In the genomic region with DNA sequence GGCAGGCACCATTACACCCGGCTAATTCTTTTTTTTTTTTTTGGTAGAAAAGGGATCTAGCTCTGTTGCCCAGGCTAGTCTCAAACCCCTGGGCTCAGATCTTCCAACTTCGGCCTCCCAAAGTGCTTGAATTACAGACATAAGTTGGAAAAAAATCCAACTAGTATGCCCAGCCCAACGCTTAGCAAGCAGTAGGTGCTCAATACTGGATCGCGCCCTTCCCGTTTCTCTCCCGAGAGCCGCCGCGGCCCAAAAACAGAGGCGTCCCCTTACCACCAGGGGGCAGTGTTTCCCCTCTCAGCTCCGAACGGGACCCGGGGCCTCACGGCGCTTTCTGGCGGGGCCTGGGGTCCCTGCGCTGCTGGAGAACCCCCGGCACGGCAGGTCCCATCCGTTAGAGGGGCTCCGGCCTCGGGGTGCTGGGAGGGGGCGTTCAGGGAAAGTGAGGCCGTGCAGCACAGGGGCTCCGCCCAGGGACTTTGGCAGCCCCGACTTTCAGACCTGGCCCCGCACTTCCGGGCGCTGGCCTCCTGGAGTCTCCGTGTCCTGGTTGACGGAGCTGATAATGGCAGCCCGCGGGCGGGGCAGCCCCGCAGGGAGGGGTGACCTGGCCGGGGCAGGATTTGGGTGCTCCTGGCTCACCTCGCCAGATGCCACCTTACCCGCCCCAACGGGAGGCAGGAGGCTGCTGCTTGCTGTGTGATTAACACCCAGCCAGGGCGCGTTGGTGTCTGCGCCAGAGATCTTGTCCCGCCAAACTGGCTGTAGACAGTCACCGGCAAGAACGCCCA, we compare ENCODE assay signal across 1 cellular context.
TF ChIP-seq lines count a peak whose summit lies in the region.

No MANE protein-coding gene starts in this region.

TF ChIP-seq in K562, 482 proteins besides CTCF, POLR2A, EP300 and RAD21 (continued from another document and continues in another):
- TF ChIP-seq KDM4B (IDR thresholded peaks at IDR 0.05; ENCODE audit: borderline replicate concordance in 2 of 2, low read depth in 1 of 2) (0 out of 4 replicates have a peak, but pooled peaks of 1 of the 2 experiments have one; percentile 25), RREB1 (CRISPR knock-in tag; IDR thresholded peaks at IDR 0.05) (0 out of 2 replicates have a peak, but pooled peaks have one; percentile 49), NCOA1 (IDR thresholded peaks at IDR 0.05; ENCODE audit: low read depth) (no peak; the same call in 1 of the 2 replicates), TRIM28 (IDR thresholded peaks at IDR 0.05) (peak; percentile 80), POLR2G (IDR thresholded peaks at IDR 0.05; ENCODE audit: low read depth, low read length) (peak; percentile 92), FOSL1 (tag; conservative IDR thresholded peaks at IDR 0.05) (peak; percentile 38; the same call in 1 of the 2 replicates), RCOR1 (IDR thresholded peaks at IDR 0.05; ENCODE audit: borderline replicate concordance in 1 of 2, low read depth in 2 of 2, low read length in 2 of 2) (no peak; a peak in 1 of 4 replicates), RERE (CRISPR knock-in tag; IDR thresholded peaks at IDR 0.05; ENCODE audit: borderline replicate concordance) (no peak), ADNP (tag; IDR thresholded peaks at IDR 0.05) (no peak), BHLHE40 (IDR thresholded peaks at IDR 0.05; ENCODE audit: low read length) (peak; percentile 55; the same call in 1 of the 2 replicates), ZNF778 (CRISPR knock-in tag; IDR thresholded peaks at IDR 0.05) (no peak), CC2D1A (IDR thresholded peaks at IDR 0.05) (peak; percentile 89; the same call in 1 of the 2 replicates), SIRT6 (IDR thresholded peaks at IDR 0.05; ENCODE audit: low read depth, low read length) (no peak), BCOR (IDR thresholded peaks at IDR 0.05) (peak; percentile 82), XRCC5 (IDR thresholded peaks at IDR 0.05; ENCODE audit: low read depth, low read length) (peak; percentile 86), ZBTB1 (CRISPR knock-in tag; IDR thresholded peaks at IDR 0.05; ENCODE audit: borderline replicate concordance, low read depth) (no peak), TSC22D4 (tag; IDR thresholded peaks at IDR 0.05) (no peak), ZNF217 (CRISPR knock-in tag; IDR thresholded peaks at IDR 0.05) (no peak), ZEB2 (IDR thresholded peaks at IDR 0.05) (peak; percentile 55; the same call in 1 of the 2 replicates), FOXJ3 (CRISPR knock-in tag; IDR thresholded peaks at IDR 0.05) (no peak), ZNF239 (CRISPR knock-in tag; IDR thresholded peaks at IDR 0.05) (peak; percentile 62), RFX5 (IDR thresholded peaks at IDR 0.05; ENCODE audit: low read depth, low read length) (no peak), ZNF699 (CRISPR knock-in tag; IDR thresholded peaks at IDR 0.05; ENCODE audit: insufficient replicate concordance) (no peak), NFATC3 (IDR thresholded peaks at IDR 0.05) (no peak), THRAP3 (IDR thresholded peaks at IDR 0.05; ENCODE audit: borderline replicate concordance) (no peak; the same call in 1 of the 2 replicates), HMG20B (CRISPR knock-in tag; IDR thresholded peaks at IDR 0.05) (no peak), ZBTB26 (CRISPR knock-in tag; IDR thresholded peaks at IDR 0.05) (peak; percentile 86; the same call in 1 of the 2 replicates), ZNF785 (CRISPR knock-in tag; IDR thresholded peaks at IDR 0.05) (no peak), KLF13 (tag; IDR thresholded peaks at IDR 0.05; ENCODE audit: borderline replicate concordance, low read depth) (no peak), ZNF764 (CRISPR knock-in tag; IDR thresholded peaks at IDR 0.05; ENCODE audit: low read depth) (peak; percentile 63; the same call in 1 of the 2 replicates), DPF2 (IDR thresholded peaks at IDR 0.05) (peak; percentile 85), ZNF79 (CRISPR knock-in tag; IDR thresholded peaks at IDR 0.05; ENCODE audit: low read depth) (peak; percentile 41; the same call in 1 of the 2 replicates), NR2C1 (IDR thresholded peaks at IDR 0.05) (no peak), NR2C1 (tag; IDR thresholded peaks at IDR 0.05) (no peak), IRF2 (CRISPR knock-in tag; IDR thresholded peaks at IDR 0.05) (no peak), ZNF57 (CRISPR knock-in tag; IDR thresholded peaks at IDR 0.05) (0 out of 2 replicates have a peak, but pooled peaks have one; percentile 37), LEF1 (IDR thresholded peaks at IDR 0.05) (peak; percentile 47; the same call in 1 of the 2 replicates), POLR3A (IDR thresholded peaks at IDR 0.05; ENCODE audit: borderline replicate concordance, extremely low read depth, insufficient read depth, insufficient read length) (no peak), RBFOX2 (IDR thresholded peaks at IDR 0.05; ENCODE audit: low read depth, low read length) (peak; percentile 86), ZNF3 (CRISPR knock-in tag; IDR thresholded peaks at IDR 0.05) (no peak), NCOA6 (IDR thresholded peaks at IDR 0.05) (no peak), ZNF75A (CRISPR knock-in tag; IDR thresholded peaks at IDR 0.05) (no peak; the same call in 1 of the 2 replicates), TBP (optimal IDR thresholded peaks at IDR 0.05; ENCODE audit: low read depth, low read length) (peak; percentile 67), RNF2 (IDR thresholded peaks at IDR 0.05) (no peak), ZNF23 (CRISPR knock-in tag; IDR thresholded peaks at IDR 0.05) (no peak), KLF16 (IDR thresholded peaks at IDR 0.05) (peak; percentile 60; the same call in 1 of the 2 replicates), CHCHD3 (CRISPR knock-in tag; IDR thresholded peaks at IDR 0.05) (no peak), SRSF3 (IDR thresholded peaks at IDR 0.05; ENCODE audit: insufficient read depth, low read length) (no peak), U2AF1 (optimal IDR thresholded peaks at IDR 0.05; ENCODE audit: low read depth, low read length) (peak; percentile 53), DMBX1 (CRISPR knock-in tag; IDR thresholded peaks at IDR 0.05; ENCODE audit: borderline replicate concordance) (0 out of 2 replicates have a peak, but pooled peaks have one; percentile 45), ZNF174 (CRISPR knock-in tag; IDR thresholded peaks at IDR 0.05) (no peak), ZNF561 (CRISPR knock-in tag; conservative IDR thresholded peaks at IDR 0.05) (no peak), IFI16 (CRISPR knock-in tag; IDR thresholded peaks at IDR 0.05) (no peak), WHSC1 (IDR thresholded peaks at IDR 0.05; ENCODE audit: low read length) (no peak), ZNF12 (CRISPR knock-in tag; IDR thresholded peaks at IDR 0.05) (no peak), GTF2E2 (tag; IDR thresholded peaks at IDR 0.05) (no peak), ZNF143 (CRISPR knock-in tag; IDR thresholded peaks at IDR 0.05) (peak; percentile 49; the same call in 1 of the 2 replicates), HOXB6 (CRISPR knock-in tag; IDR thresholded peaks at IDR 0.05; ENCODE audit: borderline replicate concordance) (no peak), ZFP30 (CRISPR knock-in tag; IDR thresholded peaks at IDR 0.05; ENCODE audit: borderline replicate concordance) (no peak)
- TF ChIP-seq, protein P1, sequence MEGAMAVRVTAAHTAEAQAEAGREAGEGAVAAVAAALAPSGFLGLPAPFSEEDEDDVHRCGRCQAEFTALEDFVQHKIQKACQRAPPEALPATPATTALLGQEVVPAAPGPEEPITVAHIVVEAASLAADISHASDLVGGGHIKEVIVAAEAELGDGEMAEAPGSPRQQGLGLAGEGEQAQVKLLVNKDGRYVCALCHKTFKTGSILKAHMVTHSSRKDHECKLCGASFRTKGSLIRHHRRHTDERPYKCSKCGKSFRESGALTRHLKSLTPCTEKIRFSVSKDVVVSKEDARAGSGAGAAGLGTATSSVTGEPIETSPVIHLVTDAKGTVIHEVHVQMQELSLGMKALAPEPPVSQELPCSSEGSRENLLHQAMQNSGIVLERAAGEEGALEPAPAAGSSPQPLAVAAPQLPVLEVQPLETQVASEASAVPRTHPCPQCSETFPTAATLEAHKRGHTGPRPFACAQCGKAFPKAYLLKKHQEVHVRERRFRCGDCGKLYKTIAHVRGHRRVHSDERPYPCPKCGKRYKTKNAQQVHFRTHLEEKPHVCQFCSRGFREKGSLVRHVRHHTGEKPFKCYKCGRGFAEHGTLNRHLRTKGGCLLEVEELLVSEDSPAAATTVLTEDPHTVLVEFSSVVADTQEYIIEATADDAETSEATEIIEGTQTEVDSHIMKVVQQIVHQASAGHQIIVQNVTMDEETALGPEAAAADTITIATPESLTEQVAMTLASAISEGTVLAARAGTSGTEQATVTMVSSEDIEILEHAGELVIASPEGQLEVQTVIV (CRISPR knock-in tag; IDR thresholded peaks at IDR 0.05; ENCODE audit: borderline replicate concordance), result no peak
